Comparison of ENCODE assay signal across 12 cellular contexts in genomic region chr5:113034182-113034773, GRCh38. TPM values are rescaled to one million over a fixed set of nuclear protein-coding genes. Genes with fewer than 3 reads are reported as not detected.
DNase-seq lines count a peak whose midpoint lies in the region; ATAC-seq and TF ChIP-seq lines count a peak whose summit lies in the region.
"Had no signal": no experiment of that assay in that cellular context is flagged by ENCODE, and none has a peak within 500 bp of the region (broad histone marks: within the 10 kb centered on the region; RNA-seq: fewer than 3 reads in every experiment).

No MANE protein-coding gene starts in this region.

- 0 out of 2 replicates have a peak overlapping the region, but pooled peaks have one; percentile 2 for H3K18ac ChIP-seq in IMR-90 (ENCODE audit: low read depth, low read length)

- peak overlapping the region; percentile 21; the same call in 1 of the 2 replicates for H3K14ac ChIP-seq in IMR-90 (replicated peaks; ENCODE audit: low read depth, low read length)

- H3K27me3 ChIP-seq in IMR-90 (ENCODE audit: control insufficient read depth, insufficient read depth, low read length) = no peaks in the 10 kb centered on the region
- no peaks in the 10 kb centered on the region for H3K27me3 ChIP-seq in left lung

- no peak overlapping the region for H3K56ac ChIP-seq in IMR-90 (ENCODE audit: extremely low read depth, insufficient read depth, low read length)

- TF ChIP-seq RAD21 in IMR-90 (IDR thresholded peaks at IDR 0.05; ENCODE audit: low read length) = peak; percentile 23; the same call in 1 of the 2 replicates

- H3K4me1 ChIP-seq in IMR-90 (ENCODE audit: control insufficient read depth, insufficient read depth, low read length) = peaks cover 13% of the 10 kb centered on the region
- no peaks in the 10 kb centered on the region for H3K4me1 ChIP-seq in left lung

- TF ChIP-seq CTCF in IMR-90 (conservative IDR thresholded peaks at IDR 0.05; ENCODE audit: low read depth, low read length) (no peak), cardiac fibroblast (IDR thresholded peaks at IDR 0.05; ENCODE audit: low read depth, low read length) (no peak), left lung (IDR thresholded peaks at IDR 0.05) (no peak), GM13977 (IDR thresholded peaks at IDR 0.05; ENCODE audit: extremely low read depth, insufficient read depth, missing control alignments) (no peak)

- DNase-seq in EH (ENCODE audit: low read depth) (peak; percentile 94), IMR-90 (peak; percentile 95), cardiac fibroblast (ENCODE audit: low read depth in 2 of 2) (peak; percentile 78), left lung (no peak), substantia nigra (lab: John Stamatoyannopoulos, UW) (no peak), HEK293T (ENCODE audit: extremely low spot score) (no peak), GM13977 (ENCODE audit: low spot score) (no peak)
- no peak for DNase-seq in activated naive CD4-positive, alpha-beta T cell (lab: John Stamatoyannopoulos, UW)
- DNase-seq: activated CD8-positive, alpha-beta memory T cell treated with anti-CD3 and anti-CD28 coated beads, Interleukin-2, amount 10 ng/mL, durations not matched to agents 7 days and 5 days; cortex of kidney; DND-41; posterior cingulate gyrus had no signal

- CTCF ChIA-PET in IMR-90 (lab: Yijun Ruan, JAX) = interaction anchor here (0.7 kb wide), 1 partner anchor 393 kb away, joined by 3 read pairs; no protein-coding TSS in a partner anchor
- CTCF ChIA-PET in HEK293T (lab: Yijun Ruan, JAX) = no interaction called here

- H2AFZ ChIP-seq in IMR-90 (replicated peaks; ENCODE audit: low read length, poor library complexity) = no peak overlapping the region

- POLR2A ChIA-PET in IMR-90 (lab: Charles Lee; ENCODE audit: unreplicated experiment) (no interaction called here), HEK293T (lab: Yijun Ruan, JAX) (no interaction called here)

- BruUV-seq in IMR-90 (replicated peaks; lab: Mats Ljungman, UMichigan) = no TSS peak

- no peak overlapping the region for H2BK20ac ChIP-seq in IMR-90 (ENCODE audit: low read depth, low read length)

- H3K4ac ChIP-seq in IMR-90 (ENCODE audit: low read depth, low read length) = peak overlapping the region; percentile 35; the same call in 1 of the 2 replicates

- H3K23ac ChIP-seq in IMR-90 (ENCODE audit: low read depth, low read length) = no peak overlapping the region

- no peak overlapping the region for H3K9ac ChIP-seq in IMR-90 (ENCODE audit: low read depth, low read length)

- H3K79me1 ChIP-seq in IMR-90 (ENCODE audit: low read depth in 1 of 2, low read length in 2 of 2) = peaks cover 5 to 8% of the 10 kb centered on the region in 2 experiments; a peak in 3 of 4 replicates

- peaks cover 15% of the 10 kb centered on the region for H3K9me1 ChIP-seq in IMR-90 (ENCODE audit: insufficient read depth, low read length)

- no peak overlapping the region for H2AK5ac ChIP-seq in IMR-90 (ENCODE audit: low read depth, low read length)

- H3K9me3 ChIP-seq in IMR-90 (ENCODE audit: control insufficient read depth, insufficient read depth, low read length) = no peaks in the 10 kb centered on the region
- H3K9me3 ChIP-seq in left lung = no peaks in the 10 kb centered on the region

- H3K27ac ChIP-seq in IMR-90 (ENCODE audit: insufficient read depth, low read length) (no peak overlapping the region), left lung (no peak overlapping the region), substantia nigra (ENCODE audit: low read depth, low read length, poor library complexity, severe bottlenecking) (no peak overlapping the region)

- no peak overlapping the region; a peak in 1 of 4 replicates for H4K8ac ChIP-seq in IMR-90 (ENCODE audit: low read depth in 2 of 2, low read length in 2 of 2)

- intact Hi-C loops in IMR-90 (cut with micrococcal nuclease) = loop anchor here (5.0 kb wide), 1 partner anchor 258 kb away; no protein-coding TSS in a partner anchor
- intact Hi-C loops in left lung (cut with DNase I) = no loop called here

- no peaks in the 10 kb centered on the region; the same call in 1 of the 2 replicates for H4K20me1 ChIP-seq in IMR-90 (ENCODE audit: insufficient read depth, low read length)

- TF ChIP-seq POLR2A in IMR-90 (IDR thresholded peaks at IDR 0.05; ENCODE audit: low read depth, low read length) = no peak

- H2BK5ac ChIP-seq in IMR-90 (ENCODE audit: low read depth, low read length, poor library complexity, severe bottlenecking) = no peak overlapping the region

- H4K91ac ChIP-seq in IMR-90 (ENCODE audit: insufficient read depth, low read depth, low read length) = no peak overlapping the region

- dilution Hi-C loops in IMR-90 (cut with HindIII; ENCODE audit: low sequenced_read_pairs, unreplicated experiment) = no loop called here

- H3K36me3 ChIP-seq in IMR-90 (ENCODE audit: control insufficient read depth, insufficient read depth, low read length) (peaks cover 23% of the 10 kb centered on the region), left lung (peaks cover 0 to 10% of the 10 kb centered on the region in 2 donors)

- no peak overlapping the region; the same call in 1 of the 2 replicates for H4K5ac ChIP-seq in IMR-90 (ENCODE audit: low read depth, low read length)

- peak; percentile 63 for ATAC-seq in IMR-90 (ENCODE audit: low read depth)
- ATAC-seq in left lung = peak; percentile 69
- ATAC-seq: activated CD8-positive, alpha-beta memory T cell treated with anti-CD3 and anti-CD28 coated beads, Interleukin-2, amount 10 ng/mL, durations not matched to agents 7 days and 5 days had no signal

- H2AK9ac ChIP-seq in IMR-90 (replicated peaks; ENCODE audit: low read depth, low read length, poor library complexity) = no peak overlapping the region

- H2BK120ac ChIP-seq in IMR-90 (ENCODE audit: low read depth, low read length) = peak overlapping the region; percentile 10; the same call in 1 of the 2 replicates

- H3K4me3 ChIP-seq in IMR-90 (ENCODE audit: insufficient read depth, low read depth, low read length) (no peak overlapping the region), cardiac fibroblast (replicated peaks in 1 of 2; ENCODE audit: low read depth in 2 of 2, low read length in 2 of 2) (no peak overlapping the region), left lung (no peak overlapping the region)

- no peak overlapping the region for H3K4me2 ChIP-seq in IMR-90 (ENCODE audit: low read depth, low read length)

- in situ Hi-C loops in IMR-90 (cut with MboI; ENCODE audit: low sequenced_read_pairs) (no loop called here), GM13977 (cut with MboI; ENCODE audit: low pct_unique_long_range_greater_than_20kb, low sequenced_read_pairs, unreplicated experiment) (loop anchor here (25.0 kb wide), 1 partner anchor 478 kb away; the partner anchor contains the start of gene YTHDC2)

- no peak overlapping the region for H2BK15ac ChIP-seq in IMR-90 (ENCODE audit: low read depth, low read length)

- 17% methylated on average over 1 of the region's 13 CpGs; no CpG with 5 or more reads in 1 of the 2 experiments for WGBS in IMR-90 (ENCODE audit: extremely low coverage in 2 of 2, insufficient read length in 1 of 2), 2 experiments

TF ChIP-seq in IMR-90, 13 proteins besides CTCF, POLR2A, EP300 and RAD21:
- TF ChIP-seq ELK1 (IDR thresholded peaks at IDR 0.05; ENCODE audit: borderline replicate concordance, low read depth, low read length) (no peak), CEBPB (IDR thresholded peaks at IDR 0.05; ENCODE audit: low read depth, low read length) (0 out of 2 replicates have a peak, but pooled peaks have one; percentile 1), RCOR1 (IDR thresholded peaks at IDR 0.05; ENCODE audit: insufficient replicate concordance, low read length) (peak; percentile 33), FOS (IDR thresholded peaks at IDR 0.05; ENCODE audit: low read depth, low read length) (peak; percentile 81), MAFK (IDR thresholded peaks at IDR 0.05; ENCODE audit: low read depth, low read length) (peak; percentile 58), SMC3 (IDR thresholded peaks at IDR 0.05; ENCODE audit: low read depth, low read length) (no peak)

TF ChIP-seq in HEK293T, 16 proteins besides CTCF, POLR2A, EP300 and RAD21:
- TF ChIP-seq SP1 (IDR thresholded peaks at IDR 0.05) = no peak
- no peak for TF ChIP-seq TARDBP (IDR thresholded peaks at IDR 0.05)
- no peak for TF ChIP-seq SUZ12 (IDR thresholded peaks at IDR 0.05)
- TF ChIP-seq ZNF384 (IDR thresholded peaks at IDR 0.05) = no peak
- no peak for TF ChIP-seq CTBP1 (IDR thresholded peaks at IDR 0.05; ENCODE audit: borderline replicate concordance)
- TF ChIP-seq ELF4 (IDR thresholded peaks at IDR 0.05) = no peak
- TF ChIP-seq FOXA1 (IDR thresholded peaks at IDR 0.05) = no peak
- no peak for TF ChIP-seq FOXM1 (IDR thresholded peaks at IDR 0.05; ENCODE audit: borderline replicate concordance)
- no peak for TF ChIP-seq FOXK2 (IDR thresholded peaks at IDR 0.05)
- no peak for TF ChIP-seq HDGF (IDR thresholded peaks at IDR 0.05; ENCODE audit: borderline replicate concordance)
- no peak for TF ChIP-seq NFRKB (IDR thresholded peaks at IDR 0.05)
- TF ChIP-seq PKNOX1 (IDR thresholded peaks at IDR 0.05) = no peak
- no peak for TF ChIP-seq LEF1 (IDR thresholded peaks at IDR 0.05; ENCODE audit: borderline replicate concordance)
- TF ChIP-seq L3MBTL2 (conservative IDR thresholded peaks at IDR 0.05) = no peak
- TF ChIP-seq ARNT (IDR thresholded peaks at IDR 0.05) = no peak
- TF ChIP-seq BHLHE40 (IDR thresholded peaks at IDR 0.05; ENCODE audit: borderline replicate concordance) = no peak

RNA-seq across cellular contexts. Expression of gene DCP2, which starts 57.7 kb away (rescaled TPM):
- total RNA-seq in IMR-90 (2012; rRNA removed) = 18.6 and 30.6 TPM in 2 replicates
- polyA plus RNA-seq in IMR-90 (2012; rRNA removed) = 6.2 and 6.9 TPM in 2 replicates
- 1.2 and 3.6 TPM in 2 replicates for polyA plus RNA-seq in IMR-90 (2012; cell fraction: cytosol; rRNA removed)
- polyA plus RNA-seq in IMR-90 (2012; cell fraction: nucleus; rRNA removed; ENCODE audit: low replicate concordance) = 3.2 and 4.9 TPM in 2 replicates
- 10 to 100 TPM; 55.8 to 72.4 TPM for total RNA-seq in left lung

Comparison
In these comparisons a context has a peak if more than half of its experiments do, and no peak if none do; other contexts are left out.
1. DNase-seq: peak in EH (single experiment), IMR-90 (single experiment) and cardiac fibroblast (2 of 2); none in left lung (0 of 2), substantia nigra (0 of 49), HEK293T (single experiment), GM13977 (single experiment) and activated naive CD4-positive, alpha-beta T cell (0 of 4).